ENCODE assay signal across 8 cellular contexts in the genomic region with DNA sequence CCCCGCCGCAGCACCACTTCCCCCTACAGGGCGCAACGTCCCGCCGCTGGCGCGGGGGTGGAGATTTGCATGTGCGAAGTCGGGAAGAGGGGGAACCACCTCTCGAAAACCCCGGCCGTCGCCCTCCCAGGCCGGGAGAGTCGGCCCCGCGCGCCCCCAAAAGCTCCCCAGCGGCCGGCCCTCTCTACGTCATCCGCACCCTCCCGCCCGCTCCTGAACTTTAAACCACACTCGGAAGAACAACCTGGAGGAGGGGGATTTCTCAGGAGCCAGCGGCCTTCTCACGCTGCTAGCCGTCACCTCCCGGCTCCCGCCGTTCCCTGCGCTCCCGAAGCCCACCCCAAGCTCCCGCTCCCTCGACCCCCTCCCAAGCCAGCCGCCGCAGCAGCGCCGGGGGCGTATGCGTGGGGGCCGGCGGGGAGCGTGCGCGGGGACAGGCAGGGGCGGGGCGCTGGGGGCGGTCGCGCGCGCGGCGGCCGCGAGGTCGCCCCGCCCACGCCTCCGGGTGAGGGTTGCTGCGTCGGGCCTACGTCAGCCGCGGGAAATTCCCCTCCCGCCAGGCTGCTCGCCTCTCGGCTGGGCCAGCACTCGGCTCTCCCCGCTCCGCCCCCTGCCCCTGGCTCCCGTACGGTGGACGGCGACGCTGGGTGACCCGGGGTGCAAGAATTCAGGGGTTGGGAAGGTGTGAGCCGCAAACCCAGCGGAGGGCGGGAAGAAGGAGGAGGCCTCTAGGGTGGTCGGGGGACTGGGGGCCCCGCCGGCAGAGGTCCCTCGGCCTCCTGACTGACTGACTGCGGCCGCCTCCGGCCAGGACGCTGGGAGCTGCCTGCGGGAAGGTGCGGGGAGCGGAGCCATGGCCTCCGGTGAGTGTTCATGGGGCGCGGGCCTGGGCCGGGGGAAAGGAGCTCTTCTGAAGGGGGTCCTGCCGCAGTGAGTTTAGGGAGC. TPM values are rescaled to one million over a fixed set of nuclear protein-coding genes. Genes with fewer than 3 reads are reported as not detected.
DNase-seq lines count a peak whose midpoint lies in the region; ATAC-seq lines count a peak whose summit lies in the region.

A gene (plus strand): TSS at position 587 of the 945 bp plus-strand sequence. CDS start 267 bp downstream, at position 854.

- ATAC-seq in GM21526 (IDR thresholded peaks at IDR 0.05; ENCODE audit: low FRiP score, unreplicated experiment): peak; percentile 69

- no peaks in the 10 kb centered on the region for H3K4me1 ChIP-seq in esophagus (ENCODE audit: control insufficient read depth in 2 of 2, insufficient read depth in 2 of 2, low read length in 1 of 2)
- H3K4me1 ChIP-seq in mucosa of stomach (ENCODE audit: control insufficient read depth, insufficient read depth, low read length): peaks cover 13% of the 10 kb centered on the region

- H3K27ac ChIP-seq in esophagus (ENCODE audit: low read depth in 2 of 2, low read length in 1 of 2): peak within 1 kb of the TSS; percentile 96 to 97

- H3K27me3 ChIP-seq in esophagus (ENCODE audit: control insufficient read depth in 1 of 2, insufficient read depth in 2 of 2, low read length in 2 of 2): no peaks in the 10 kb centered on the region
- H3K27me3 ChIP-seq in mucosa of stomach (ENCODE audit: control insufficient read depth, insufficient read depth, low read length): no peaks in the 10 kb centered on the region

- WGBS in esophagus, 2 donors: 1% methylated on average over 73 to 98 of the region's 98 CpGs

- H3K9me3 ChIP-seq in esophagus (ENCODE audit: control insufficient read depth in 2 of 2, insufficient read depth in 1 of 2, low read depth in 1 of 2, low read length in 1 of 2): no peaks in the 10 kb centered on the region
- no peaks in the 10 kb centered on the region for H3K9me3 ChIP-seq in mucosa of stomach (ENCODE audit: control insufficient read depth, low read length)

- peak within 1 kb of the TSS; percentile 98 for H3K9ac ChIP-seq in mucosa of stomach (ENCODE audit: low read length)

- DNase-seq in DMS153 treated with DMSO at 0.1 percent for 48 hours (lab: John Stamatoyannopoulos, UW; ENCODE audit: unreplicated experiment): peak; percentile 62
- DNase-seq in HuH-7 (ENCODE audit: low spot score): peak; percentile 92
- DNase-seq in OCI-M2 (lab: John Stamatoyannopoulos, UW; ENCODE audit: unreplicated experiment): peak; percentile 23
- peak; percentile 92 for DNase-seq in activated T-cell treated with anti-CD3 and anti-CD28 coated beads, Interleukin-2, amount 50 U/mL, for 1 hour
- DNase-seq in stimulated activated CD8-positive, alpha-beta memory T cell treated with anti-CD3 and anti-CD28 coated beads, Interleukin-4, amount 100 ng/mL, for 48 hours: peak; percentile 93

- H3K36me3 ChIP-seq in esophagus (ENCODE audit: control insufficient read depth in 2 of 2, insufficient read depth in 2 of 2, low read length in 1 of 2): no peaks in the 10 kb centered on the region
- no peaks in the 10 kb centered on the region for H3K36me3 ChIP-seq in mucosa of stomach (ENCODE audit: control insufficient read depth, insufficient read depth, low read length)

- H3K4me3 ChIP-seq in esophagus (ENCODE audit: low read depth in 1 of 2, low read length in 2 of 2) (peak within 1 kb of the TSS; percentile 72 to 81), mucosa of stomach (ENCODE audit: low read length) (peak within 1 kb of the TSS; percentile 64)

RNA-seq across cellular contexts. Expression of the gene that starts here (rescaled TPM):
- 1 to 10 TPM; 2.0 to 2.2 TPM for polyA plus RNA-seq in esophagus

Comparison
In these comparisons a context has a peak if more than half of its experiments do, and no peak if none do; other contexts are left out.
1. Peak in every context shown above with its lines: DNase-seq, ATAC-seq, H3K4me3 ChIP-seq and H3K27ac ChIP-seq.
2. DNase-seq: peak in every context shown above with its lines; median percentile 93 in stimulated activated CD8-positive, alpha-beta memory T cell treated with anti-CD3 and anti-CD28 coated beads, Interleukin-4, amount 100 ng/mL, for 48 hours; 92 in HuH-7; 92 in activated T-cell treated with anti-CD3 and anti-CD28 coated beads, Interleukin-2, amount 50 U/mL, for 1 hour; 62 in DMS153 treated with DMSO at 0.1 percent for 48 hours; 23 in OCI-M2.